Comparison of ENCODE assay signal across 8 cellular contexts in the genomic region with DNA sequence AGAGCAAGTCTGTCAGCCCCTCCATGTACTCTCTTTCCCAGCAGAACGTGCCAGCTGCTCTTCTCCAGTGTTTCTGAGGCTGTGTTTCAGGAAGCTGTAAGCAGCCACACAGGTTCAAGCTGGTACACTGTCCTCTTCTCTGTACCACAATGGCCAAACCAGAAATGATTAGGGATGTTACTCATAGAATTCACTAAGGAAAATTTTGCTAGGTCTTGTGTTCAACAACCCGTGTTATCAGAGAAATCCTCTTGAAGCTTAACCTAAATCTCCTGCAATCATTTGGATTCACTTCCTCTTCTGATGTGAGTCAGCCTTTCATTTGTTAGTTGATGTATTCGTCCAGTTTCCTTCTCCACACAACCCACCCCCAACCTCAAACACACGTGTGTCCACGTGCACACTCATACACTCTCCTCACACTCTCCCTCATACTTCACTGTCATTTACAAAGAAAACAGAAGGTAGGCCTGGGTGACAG.
DNase-seq lines count a peak whose midpoint lies in the region; ATAC-seq and TF ChIP-seq lines count a peak whose summit lies in the region.

No MANE protein-coding gene starts in this region.

- H3K9me3 ChIP-seq in H9 (ENCODE audit: control insufficient read depth, low read depth, low read length): no peaks in the 10 kb centered on the region

- H3K14ac ChIP-seq in H9 (ENCODE audit: insufficient read depth, low read length): no peak overlapping the region

- no peak overlapping the region for H4K91ac ChIP-seq in H9 (ENCODE audit: insufficient read length, low read depth, low read length)

- no peak overlapping the region for H2AFZ ChIP-seq in H9 (ENCODE audit: low read length)

- no peak overlapping the region for H2BK120ac ChIP-seq in H9 (ENCODE audit: low read depth, low read length, poor library complexity, severe bottlenecking)

- H3K23ac ChIP-seq in H9 (ENCODE audit: insufficient read length, low read depth, low read length): no peak overlapping the region

- H4K20me1 ChIP-seq in H9 (ENCODE audit: control insufficient read depth, insufficient read depth, insufficient read length): no peaks in the 10 kb centered on the region

- H3K56ac ChIP-seq in H9 (ENCODE audit: insufficient read length, low read depth, low read length): no peak overlapping the region

- H3T11ph ChIP-seq in H9 (ENCODE audit: low read length): no peak overlapping the region

- H3K79me1 ChIP-seq in H9 (ENCODE audit: insufficient read depth, low read depth, low read length, poor library complexity, severe bottlenecking): no peaks in the 10 kb centered on the region

- H3K4me1 ChIP-seq in foreskin keratinocyte (no peaks in the 10 kb centered on the region), H9 (ENCODE audit: insufficient read depth, low read length) (no peaks in the 10 kb centered on the region)

- no peak overlapping the region for H2BK20ac ChIP-seq in H9 (ENCODE audit: low read depth, low read length, poor library complexity, severe bottlenecking)

- H3K36me3 Mint-ChIP-seq in activated T-cell treated with anti-CD3 and anti-CD28 coated beads, Interleukin-2, amount 50 U/mL, for 24 hours (ENCODE audit: low read depth): peaks cover 93% of the 10 kb centered on the region
- H3K36me3 Mint-ChIP-seq in H9 (ENCODE audit: insufficient read depth in 1 of 3, low read depth in 3 of 3): peaks cover 20 to 50% (median 48%) of the 10 kb centered on the region in 3 experiments; a peak in 6 of 7 replicates

- no peak overlapping the region for H2BK15ac ChIP-seq in H9 (ENCODE audit: low read depth, low read length)

- H2BK5ac ChIP-seq in H9 (ENCODE audit: insufficient read length, low read length): no peak overlapping the region

- H4K5ac ChIP-seq in H9 (ENCODE audit: insufficient read length, low read depth, low read length): no peak overlapping the region

- H3K9me3 Mint-ChIP-seq in activated T-cell treated with anti-CD3 and anti-CD28 coated beads, Interleukin-2, amount 50 U/mL, for 24 hours: no peaks in the 10 kb centered on the region
- no peaks in the 10 kb centered on the region for H3K9me3 Mint-ChIP-seq in H9

- H3K27ac ChIP-seq in foreskin keratinocyte (no peak overlapping the region), H9 (ENCODE audit: insufficient read length, low read depth, low read length) (no peak overlapping the region)

- no peak overlapping the region for H2AK5ac ChIP-seq in H9 (ENCODE audit: insufficient read length, low read length)

- no peak overlapping the region for H3K4me3 Mint-ChIP-seq in activated T-cell treated with anti-CD3 and anti-CD28 coated beads, Interleukin-2, amount 50 U/mL, for 24 hours
- H3K4me3 Mint-ChIP-seq in H9: no peak overlapping the region

- no peak overlapping the region for H3K4ac ChIP-seq in H9 (ENCODE audit: low read depth, low read length)

- peak overlapping the region; percentile 41 for H3K27ac Mint-ChIP-seq in activated T-cell treated with anti-CD3 and anti-CD28 coated beads, Interleukin-2, amount 50 U/mL, for 24 hours
- peak overlapping the region in 1 of 3 experiments; percentile 12; a peak in 1 of 7 replicates for H3K27ac Mint-ChIP-seq in H9

- WGBS in H9 (ENCODE audit: extremely low coverage, insufficient read length, low lambda C conversion rate): no CpG with 5 or more reads among the region's 5 CpGs

- no peak overlapping the region for H2BK12ac ChIP-seq in H9 (ENCODE audit: insufficient read length, low read depth, low read length)

- no peak overlapping the region for H3K18ac ChIP-seq in H9 (ENCODE audit: insufficient read length, low read depth, low read length)

- no peak for TF ChIP-seq CTCF in foreskin keratinocyte (conservative IDR thresholded peaks at IDR 0.05)
- TF ChIP-seq CTCF in H9 (conservative IDR thresholded peaks at IDR 0.05): no peak

- H3K79me2 ChIP-seq in H9 (ENCODE audit: insufficient read depth, low read length): no peaks in the 10 kb centered on the region

- peak; percentile 95 for ATAC-seq in HG02943 (IDR thresholded peaks at IDR 0.05; ENCODE audit: low read depth, unreplicated experiment)
- ATAC-seq in foreskin keratinocyte: no peak

- H3K9ac ChIP-seq in H9 (ENCODE audit: extremely low read depth, insufficient read length, low read length): no peak overlapping the region

- H3K27me3 Mint-ChIP-seq in activated T-cell treated with anti-CD3 and anti-CD28 coated beads, Interleukin-2, amount 50 U/mL, for 24 hours: no peaks in the 10 kb centered on the region
- H3K27me3 Mint-ChIP-seq in H9 (ENCODE audit: low read depth): no peaks in the 10 kb centered on the region

- H4K8ac ChIP-seq in H9 (replicated peaks; ENCODE audit: insufficient read length, low read depth, low read length): no peak overlapping the region

- H3K4me1 Mint-ChIP-seq in activated T-cell treated with anti-CD3 and anti-CD28 coated beads, Interleukin-2, amount 50 U/mL, for 24 hours (ENCODE audit: low read depth): peaks cover 9% of the 10 kb centered on the region
- no peaks in the 10 kb centered on the region for H3K4me1 Mint-ChIP-seq in H9

- H3K27me3 ChIP-seq in foreskin keratinocyte (no peaks in the 10 kb centered on the region), H9 (ENCODE audit: insufficient read depth, low read length) (no peaks in the 10 kb centered on the region)

- no peaks in the 10 kb centered on the region for H3K23me2 ChIP-seq in H9 (ENCODE audit: insufficient read length, low read depth, low read length, poor library complexity, severe bottlenecking)

- DNase-seq in activated T-cell treated with anti-CD3 and anti-CD28 coated beads, Interleukin-2, amount 50 U/mL, for 24 hours: no peak
- no peak for DNase-seq in activated T-cell treated with anti-CD3 and anti-CD28 coated beads, Interleukin-2, amount 50 U/mL, for 48 hours
- DNase-seq in SKM-1 treated with dmso at 0.1 percent for 144 hours (lab: John Stamatoyannopoulos, UW; ENCODE audit: unreplicated experiment) (peak; percentile 85), pons (ENCODE audit: low spot score) (peak; percentile 80), foreskin keratinocyte (no peak), H9 (no peak), RPMI8226 (no peak)

- no peak overlapping the region for H3K4me2 ChIP-seq in H9 (ENCODE audit: insufficient read depth, insufficient read length, low read length)

Comparison
In these comparisons a context has a peak if more than half of its experiments do, and no peak if none do; other contexts are left out.
1. DNase-seq: peak in SKM-1 treated with dmso at 0.1 percent for 144 hours (single experiment) and pons (single experiment); none in activated T-cell treated with anti-CD3 and anti-CD28 coated beads, Interleukin-2, amount 50 U/mL, for 24 hours (single experiment), activated T-cell treated with anti-CD3 and anti-CD28 coated beads, Interleukin-2, amount 50 U/mL, for 48 hours (0 of 2), foreskin keratinocyte (0 of 2), H9 (single experiment) and RPMI8226 (single experiment).